In genomic region chr7:140008755-140009610, GRCh38 we compare ENCODE assay signal across 18 cellular contexts.
"Had no signal": no experiment of that assay in that cellular context is flagged by ENCODE, and none has a peak within 500 bp of the region (broad histone marks: within the 10 kb centered on the region; RNA-seq: fewer than 3 reads in every experiment).

No MANE protein-coding gene starts in this region.

- H3K4me3 Mint-ChIP-seq: activated CD4-positive, alpha-beta T cell treated with anti-CD3 and anti-CD28 coated beads, Interleukin-2, amount 10 ng/mL, durations not matched to agents 7 days and 5 days; activated naive CD4-positive, alpha-beta T cell treated with anti-CD3 and anti-CD28 coated beads for 36 hours; activated T-helper 1 cell treated with anti-CD3 and anti-CD28 coated beads, Interleukin-12 subunit alpha, Interleukin-12 subunit beta, Interleukin-2, Interleukin-4 antibody, amounts not matched to agents 30 ng/mL and 10 ng/mL and 1 ng/mL, durations not matched to agents 14 hours and 24 hours and 36 hours; endodermal cell; memory B cell; natural killer cell treated with Interleukin-12 subunit alpha and Interleukin-12 subunit beta and Interleukin-15 and Interleukin-18, amount 100 ng/mL, for 72 hours; T-helper 2 cell treated with Interferon-gamma antibody and Interleukin-4, amounts not matched to agents 5 μg/mL and 100 μg/mL, for 36 hours; type B pancreatic cell had no signal

- H3K27me3 Mint-ChIP-seq: activated CD4-positive, alpha-beta T cell treated with anti-CD3 and anti-CD28 coated beads, Interleukin-2, amount 10 ng/mL, durations not matched to agents 7 days and 5 days; natural killer cell treated with Interleukin-12 subunit alpha and Interleukin-12 subunit beta and Interleukin-15 and Interleukin-18, amount 100 ng/mL, for 72 hours had no signal

- FAIRE-seq: frontal cortex, islet of Langerhans, small intestine had no signal

- ATAC-seq: natural killer cell treated with Interleukin-12 subunit alpha and Interleukin-12 subunit beta and Interleukin-15 and Interleukin-18, amount 100 ng/mL, for 72 hours; stimulated activated naive CD8-positive, alpha-beta T cell treated with anti-CD3 and anti-CD28 coated beads, Interleukin-15, Interleukin-2, amounts not matched to agents 100 U/mL and 50 U/mL, for 24 hours had no signal

- H3K9me3 ChIP-seq: right atrium auricular region had no signal

- H3K36me3 Mint-ChIP-seq: type B pancreatic cell had no signal

- H3K27me3 ChIP-seq: cardiac muscle cell, dorsolateral prefrontal cortex, right atrium auricular region had no signal

- DNase-seq: activated CD4-positive, alpha-beta T cell treated with anti-CD3 and anti-CD28 coated beads, Interleukin-2, amount 10 ng/mL, durations not matched to agents 7 days and 5 days; activated CD4-positive, CD25-positive, alpha-beta regulatory T cell; activated naive CD4-positive, alpha-beta T cell treated with anti-CD3 and anti-CD28 coated beads for 36 hours; endodermal cell; nucleus accumbens; small intestine; stimulated activated naive CD8-positive, alpha-beta T cell treated with anti-CD3 and anti-CD28 coated beads, Interleukin-15, Interleukin-2, amounts not matched to agents 100 U/mL and 50 U/mL, for 24 hours had no signal

- H3K36me3 ChIP-seq: cardiac muscle cell, right atrium auricular region had no signal

- H3K4me1 Mint-ChIP-seq: activated CD4-positive, alpha-beta T cell treated with anti-CD3 and anti-CD28 coated beads, Interleukin-2, amount 10 ng/mL, durations not matched to agents 7 days and 5 days had no signal

- H3K27ac ChIP-seq: cardiac muscle cell, dorsolateral prefrontal cortex, right atrium auricular region had no signal

- H3K27ac Mint-ChIP-seq: activated CD4-positive, alpha-beta T cell treated with anti-CD3 and anti-CD28 coated beads, Interleukin-2, amount 10 ng/mL, durations not matched to agents 7 days and 5 days; activated naive CD4-positive, alpha-beta T cell treated with anti-CD3 and anti-CD28 coated beads for 36 hours; activated T-helper 1 cell treated with anti-CD3 and anti-CD28 coated beads, Interleukin-12 subunit alpha, Interleukin-12 subunit beta, Interleukin-2, Interleukin-4 antibody, amounts not matched to agents 30 ng/mL and 10 ng/mL and 1 ng/mL, durations not matched to agents 14 hours and 24 hours and 36 hours; endodermal cell; memory B cell; natural killer cell treated with Interleukin-12 subunit alpha and Interleukin-12 subunit beta and Interleukin-15 and Interleukin-18, amount 100 ng/mL, for 72 hours; progenitor cell of endocrine pancreas; T-helper 2 cell treated with Interferon-gamma antibody and Interleukin-4, amounts not matched to agents 5 μg/mL and 100 μg/mL, for 36 hours; type B pancreatic cell had no signal

- H3K9me3 Mint-ChIP-seq: activated CD4-positive, alpha-beta T cell treated with anti-CD3 and anti-CD28 coated beads, Interleukin-2, amount 10 ng/mL, durations not matched to agents 7 days and 5 days; activated naive CD4-positive, alpha-beta T cell treated with anti-CD3 and anti-CD28 coated beads for 36 hours; activated T-helper 1 cell treated with anti-CD3 and anti-CD28 coated beads, Interleukin-12 subunit alpha, Interleukin-12 subunit beta, Interleukin-2, Interleukin-4 antibody, amounts not matched to agents 30 ng/mL and 10 ng/mL and 1 ng/mL, durations not matched to agents 14 hours and 24 hours and 36 hours; endodermal cell; memory B cell; natural killer cell treated with Interleukin-12 subunit alpha and Interleukin-12 subunit beta and Interleukin-15 and Interleukin-18, amount 100 ng/mL, for 72 hours; T-helper 2 cell treated with Interferon-gamma antibody and Interleukin-4, amounts not matched to agents 5 μg/mL and 100 μg/mL, for 36 hours; type B pancreatic cell had no signal

- H3K4me1 ChIP-seq: right atrium auricular region had no signal

- H3K4me3 ChIP-seq: cardiac muscle cell, dorsolateral prefrontal cortex, right atrium auricular region had no signal
